In the genomic region with DNA sequence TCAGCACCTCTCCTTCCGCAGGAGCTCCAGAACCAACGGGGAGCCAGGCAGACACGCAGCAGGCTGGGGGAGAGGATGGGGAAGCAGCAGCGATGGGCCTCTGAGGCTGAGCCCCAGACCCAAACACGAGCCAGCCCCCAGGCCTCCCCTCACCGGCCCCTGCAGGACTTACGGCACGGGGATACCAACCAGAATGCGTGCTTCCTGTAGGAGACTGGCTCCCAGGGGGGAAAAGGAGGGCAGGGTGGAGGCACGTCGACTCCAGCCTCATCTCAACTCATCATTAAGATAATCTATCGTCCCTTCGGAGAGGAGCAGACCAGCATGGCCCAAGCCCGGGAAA, we compare ENCODE assay signal across 1 cellular context.
TF ChIP-seq lines count a peak whose summit lies in the region.

No MANE protein-coding gene starts in this region.

TF ChIP-seq in SK-N-SH treated with all-trans-retinoic acid at 6 μM for 48 hours, 23 proteins besides CTCF, POLR2A, EP300 and RAD21 (continued from another document):
- TF ChIP-seq TSHZ2 (CRISPR knock-in tag; IDR thresholded peaks at IDR 0.05) (no peak), ZC3H10 (CRISPR knock-in tag; IDR thresholded peaks at IDR 0.05) (no peak), TOX (CRISPR knock-in tag; IDR thresholded peaks at IDR 0.05; ENCODE audit: borderline replicate concordance) (no peak), BACH2 (CRISPR knock-in tag; IDR thresholded peaks at IDR 0.05; ENCODE audit: borderline replicate concordance) (no peak), PPARA (CRISPR knock-in tag; IDR thresholded peaks at IDR 0.05; ENCODE audit: borderline replicate concordance) (no peak)
